23 cellular contexts compared by ENCODE assay signal in the genomic region with DNA sequence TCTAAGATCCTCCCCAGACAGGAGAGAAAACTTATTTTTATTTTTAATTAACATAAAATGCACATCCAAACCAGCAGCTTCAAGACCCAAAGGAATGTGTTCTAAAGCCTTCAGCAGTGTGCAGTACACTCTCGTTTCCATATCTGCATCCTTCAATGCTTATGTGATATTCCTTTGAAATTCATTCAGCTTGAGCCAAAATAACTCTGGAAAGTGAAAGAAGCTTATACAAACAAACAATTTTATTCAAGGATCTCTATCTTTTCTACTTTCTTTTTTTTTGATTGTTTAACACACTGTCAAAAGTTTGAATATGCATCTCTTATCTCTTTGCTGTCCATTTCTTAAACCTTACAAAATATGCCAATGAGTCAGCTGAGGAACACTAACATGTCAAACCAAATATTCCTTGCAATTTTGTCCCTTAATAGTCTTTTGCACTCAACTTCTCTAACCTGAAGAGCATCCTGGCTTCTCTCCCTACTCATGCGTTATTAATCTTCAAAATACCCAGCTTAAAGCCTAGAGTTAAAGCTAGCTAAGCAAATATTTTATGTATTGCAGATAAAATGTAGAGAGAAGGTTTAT.
DNase-seq lines count a peak whose midpoint lies in the region; ATAC-seq and TF ChIP-seq lines count a peak whose summit lies in the region.
"Had no signal": no experiment of that assay in that cellular context is flagged by ENCODE, and none has a peak within 500 bp of the region (broad histone marks: within the 10 kb centered on the region; RNA-seq: fewer than 3 reads in every experiment).

No MANE protein-coding gene starts in this region.

- DNase-seq in DMS114 treated with DMSO at 0.1 percent for 48 hours (lab: John Stamatoyannopoulos, UW; ENCODE audit: unreplicated experiment) (peak; percentile 37), NCI-H69 (lab: John Stamatoyannopoulos, UW) (peak; percentile 40), choroid plexus epithelial cell (ENCODE audit: low read depth) (peak; percentile 56), right lobe of liver (no peak), mesendoderm (no peak), WTC11 (ENCODE audit: low spot score) (no peak), NCI-H1048 (lab: John Stamatoyannopoulos, UW) (no peak)
- DNase-seq in CD4-positive, alpha-beta memory T cell: no peak
- DNase-seq: activated CD4-positive, alpha-beta memory T cell treated with anti-CD3 and anti-CD28 coated beads, Interleukin-2, amount 10 ng/mL, durations not matched to agents 7 days and 5 days; dorsolateral prefrontal cortex; Karpas-422; mammary epithelial cell; MV-4-11; NCI-H2171; NCI-H524; Peyer's patch; stimulated activated naive CD8-positive, alpha-beta T cell treated with anti-CD3 and anti-CD28 coated beads, Interleukin-15, Interleukin-2, amounts not matched to agents 100 U/mL and 50 U/mL, for 24 hours had no signal

- H4K8ac ChIP-seq in mesendoderm (ENCODE audit: low read depth, low read length): no peak overlapping the region

- H3K9me3 Mint-ChIP-seq in WTC11: no peaks in the 10 kb centered on the region
- no peaks in the 10 kb centered on the region for H3K9me3 Mint-ChIP-seq in CD4-positive, alpha-beta memory T cell
- H3K9me3 Mint-ChIP-seq: activated CD4-positive, alpha-beta memory T cell treated with anti-CD3 and anti-CD28 coated beads, Interleukin-2, amount 10 ng/mL, durations not matched to agents 7 days and 5 days; CD14-positive monocyte had no signal

- H3K27me3 ChIP-seq in right lobe of liver (no peaks in the 10 kb centered on the region), mesendoderm (ENCODE audit: insufficient read depth, low read length, poor library complexity) (no peaks in the 10 kb centered on the region)
- no peaks in the 10 kb centered on the region for H3K27me3 ChIP-seq in CD4-positive, alpha-beta memory T cell (ENCODE audit: insufficient read depth, low read length)
- H3K27me3 ChIP-seq: ascending aorta, dorsolateral prefrontal cortex, Peyer's patch, SJSA1 had no signal

- no peak overlapping the region for H3K18ac ChIP-seq in mesendoderm (ENCODE audit: low read length)

- H3K9me3 ChIP-seq in right lobe of liver: no peaks in the 10 kb centered on the region
- no peaks in the 10 kb centered on the region for H3K9me3 ChIP-seq in CD4-positive, alpha-beta memory T cell (ENCODE audit: control insufficient read depth in 1 of 2, low read length in 2 of 2)
- H3K9me3 ChIP-seq: ascending aorta, Peyer's patch, SJSA1, thoracic aorta had no signal

- no peaks in the 10 kb centered on the region for H3K79me1 ChIP-seq in mesendoderm (ENCODE audit: low read length)

- H2AK5ac ChIP-seq in mesendoderm (ENCODE audit: low read length): no peak overlapping the region

- H3K23ac ChIP-seq in mesendoderm (ENCODE audit: low read length): no peak overlapping the region

- H3K56ac ChIP-seq in mesendoderm (ENCODE audit: low read length): no peak overlapping the region

- TF ChIP-seq CTCF in choroid plexus epithelial cell (conservative IDR thresholded peaks at IDR 0.05; ENCODE audit: low read depth, low read length): no peak
- no peak for TF ChIP-seq CTCF in right lobe of liver (IDR thresholded peaks at IDR 0.05)
- TF ChIP-seq CTCF in WTC11 (IDR thresholded peaks at IDR 0.05): no peak

- no peak overlapping the region for H3K4me3 Mint-ChIP-seq in WTC11
- no peak overlapping the region for H3K4me3 Mint-ChIP-seq in CD4-positive, alpha-beta memory T cell
- H3K4me3 Mint-ChIP-seq: activated CD4-positive, alpha-beta memory T cell treated with anti-CD3 and anti-CD28 coated beads, Interleukin-2, amount 10 ng/mL, durations not matched to agents 7 days and 5 days; activated naive CD8-positive, alpha-beta T cell; CD14-positive monocyte had no signal

- no peak overlapping the region for H2BK120ac ChIP-seq in mesendoderm (ENCODE audit: low read depth, low read length)

- TF ChIP-seq POLR2A in right lobe of liver (IDR thresholded peaks at IDR 0.05): no peak

- H2BK15ac ChIP-seq in mesendoderm (replicated peaks; ENCODE audit: low read depth): no peak overlapping the region

- no peak overlapping the region for H3K27ac ChIP-seq in right lobe of liver
- no peak overlapping the region for H3K27ac ChIP-seq in mesendoderm (ENCODE audit: low read depth, low read length)
- no peak overlapping the region for H3K27ac ChIP-seq in CD4-positive, alpha-beta memory T cell (ENCODE audit: low read depth, low read length)
- H3K27ac ChIP-seq: ascending aorta, dorsolateral prefrontal cortex, Peyer's patch, SJSA1, thoracic aorta had no signal

- no peaks in the 10 kb centered on the region for H3K27me3 Mint-ChIP-seq in WTC11 (ENCODE audit: low read depth)
- H3K27me3 Mint-ChIP-seq in CD4-positive, alpha-beta memory T cell: no peaks in the 10 kb centered on the region
- H3K27me3 Mint-ChIP-seq: activated CD4-positive, alpha-beta memory T cell treated with anti-CD3 and anti-CD28 coated beads, Interleukin-2, amount 10 ng/mL, durations not matched to agents 7 days and 5 days; activated naive CD8-positive, alpha-beta T cell had no signal

- H3K9ac ChIP-seq in mesendoderm (ENCODE audit: low read length): no peak overlapping the region

- no peak overlapping the region for H4K5ac ChIP-seq in mesendoderm (ENCODE audit: low read length)

- ATAC-seq in right lobe of liver: peak; percentile 36 to 58 (median 48)
- no peak for ATAC-seq in WTC11
- ATAC-seq: activated CD4-positive, CD25-positive, alpha-beta regulatory T cell treated with anti-CD3 and anti-CD28 coated beads, Interleukin-2, amount 50 U/mL, for 24 hours; stimulated activated naive CD8-positive, alpha-beta T cell treated with anti-CD3 and anti-CD28 coated beads, Interleukin-15, Interleukin-2, amounts not matched to agents 100 U/mL and 50 U/mL, for 24 hours had no signal

- WGBS in right lobe of liver (ENCODE audit: insufficient coverage, low coverage, low lambda C conversion rate, missing lambda C conversion rate): 13% methylated on average over 2 of the region's 2 CpGs
- WGBS in mesendoderm (ENCODE audit: extremely low coverage, insufficient coverage, low lambda C conversion rate): no CpG with 5 or more reads among the region's 2 CpGs

- no peak overlapping the region for H3K4ac ChIP-seq in mesendoderm (ENCODE audit: low read depth, low read length)

- H3K4me3 ChIP-seq in choroid plexus epithelial cell (ENCODE audit: low read depth, low read length) (no peak overlapping the region), right lobe of liver (no peak overlapping the region), mesendoderm (ENCODE audit: low read length) (no peak overlapping the region)
- no peak overlapping the region for H3K4me3 ChIP-seq in CD4-positive, alpha-beta memory T cell (ENCODE audit: low read length in 2 of 2)
- H3K4me3 ChIP-seq: ascending aorta, dorsolateral prefrontal cortex, Peyer's patch, SJSA1, thoracic aorta had no signal

- no peak overlapping the region for H3K27ac Mint-ChIP-seq in WTC11
- no peak overlapping the region for H3K27ac Mint-ChIP-seq in CD4-positive, alpha-beta memory T cell
- H3K27ac Mint-ChIP-seq: activated CD4-positive, alpha-beta memory T cell treated with anti-CD3 and anti-CD28 coated beads, Interleukin-2, amount 10 ng/mL, durations not matched to agents 7 days and 5 days; activated naive CD8-positive, alpha-beta T cell; CD14-positive monocyte had no signal

- no peaks in the 10 kb centered on the region for H3K36me3 Mint-ChIP-seq in WTC11
- H3K36me3 Mint-ChIP-seq in CD4-positive, alpha-beta memory T cell: no peaks in the 10 kb centered on the region
- H3K36me3 Mint-ChIP-seq: activated naive CD8-positive, alpha-beta T cell; CD14-positive monocyte had no signal

- H2BK5ac ChIP-seq in mesendoderm (ENCODE audit: low read length): no peak overlapping the region

- H3K79me2 ChIP-seq in mesendoderm (ENCODE audit: control insufficient read depth, insufficient read depth, low read length): no peaks in the 10 kb centered on the region

- peaks cover 9% of the 10 kb centered on the region for H3K4me1 Mint-ChIP-seq in WTC11
- no peaks in the 10 kb centered on the region for H3K4me1 Mint-ChIP-seq in CD4-positive, alpha-beta memory T cell
- H3K4me1 Mint-ChIP-seq: activated CD4-positive, alpha-beta memory T cell treated with anti-CD3 and anti-CD28 coated beads, Interleukin-2, amount 10 ng/mL, durations not matched to agents 7 days and 5 days; CD14-positive monocyte had no signal

- POLR2A ChIA-PET in WTC11 (lab: Charles Lee): no interaction called here
- POLR2A ChIA-PET in CD4-positive, alpha-beta memory T cell (lab: Charles Lee; ENCODE audit: partially characterized antibody): no interaction called here

- no peak overlapping the region for H3K4me2 ChIP-seq in mesendoderm (ENCODE audit: low read length)

- intact Hi-C loops in right lobe of liver (cut with DNase I): no loop called here
- intact Hi-C loops in CD4-positive, alpha-beta memory T cell (cut with micrococcal nuclease): no loop called here

- H3K36me3 ChIP-seq in right lobe of liver: no peaks in the 10 kb centered on the region
- H3K36me3 ChIP-seq in mesendoderm (ENCODE audit: control insufficient read depth, insufficient read depth, low read length): no peaks in the 10 kb centered on the region
- H3K36me3 ChIP-seq in CD4-positive, alpha-beta memory T cell (ENCODE audit: insufficient read depth, low read length): no peaks in the 10 kb centered on the region
- H3K36me3 ChIP-seq: ascending aorta, Peyer's patch, SJSA1, thoracic aorta had no signal

- H3K4me1 ChIP-seq in right lobe of liver (peaks cover 0 to 19% (median 0%) of the 10 kb centered on the region in 4 donors), mesendoderm (ENCODE audit: control insufficient read depth, low read depth, low read length) (no peaks in the 10 kb centered on the region)
- H3K4me1 ChIP-seq in CD4-positive, alpha-beta memory T cell (ENCODE audit: insufficient read depth, low read length): no peaks in the 10 kb centered on the region
- H3K4me1 ChIP-seq: ascending aorta, Peyer's patch had no signal

- CTCF ChIA-PET in WTC11 (lab: Charles Lee): no interaction called here
- CTCF ChIA-PET in CD4-positive, alpha-beta memory T cell (lab: Charles Lee; ENCODE audit: partially characterized antibody): no interaction called here

TF ChIP-seq in WTC11, 78 proteins besides CTCF, POLR2A, EP300 and RAD21:
- no peak for TF ChIP-seq CREM (CRISPR knock-in tag; IDR thresholded peaks at IDR 0.05)
- no peak for TF ChIP-seq JUN (CRISPR knock-in tag; IDR thresholded peaks at IDR 0.05)

Comparison
In these comparisons a context has a peak if more than half of its experiments do, and no peak if none do; other contexts are left out.
1. DNase-seq: peak in DMS114 treated with DMSO at 0.1 percent for 48 hours (single experiment), NCI-H69 (single experiment) and choroid plexus epithelial cell (single experiment); none in right lobe of liver (0 of 3), mesendoderm (single experiment), WTC11 (single experiment), NCI-H1048 (single experiment) and CD4-positive, alpha-beta memory T cell (0 of 5).